Comparison of ENCODE assay signal across 8 cellular contexts in the genomic region with DNA sequence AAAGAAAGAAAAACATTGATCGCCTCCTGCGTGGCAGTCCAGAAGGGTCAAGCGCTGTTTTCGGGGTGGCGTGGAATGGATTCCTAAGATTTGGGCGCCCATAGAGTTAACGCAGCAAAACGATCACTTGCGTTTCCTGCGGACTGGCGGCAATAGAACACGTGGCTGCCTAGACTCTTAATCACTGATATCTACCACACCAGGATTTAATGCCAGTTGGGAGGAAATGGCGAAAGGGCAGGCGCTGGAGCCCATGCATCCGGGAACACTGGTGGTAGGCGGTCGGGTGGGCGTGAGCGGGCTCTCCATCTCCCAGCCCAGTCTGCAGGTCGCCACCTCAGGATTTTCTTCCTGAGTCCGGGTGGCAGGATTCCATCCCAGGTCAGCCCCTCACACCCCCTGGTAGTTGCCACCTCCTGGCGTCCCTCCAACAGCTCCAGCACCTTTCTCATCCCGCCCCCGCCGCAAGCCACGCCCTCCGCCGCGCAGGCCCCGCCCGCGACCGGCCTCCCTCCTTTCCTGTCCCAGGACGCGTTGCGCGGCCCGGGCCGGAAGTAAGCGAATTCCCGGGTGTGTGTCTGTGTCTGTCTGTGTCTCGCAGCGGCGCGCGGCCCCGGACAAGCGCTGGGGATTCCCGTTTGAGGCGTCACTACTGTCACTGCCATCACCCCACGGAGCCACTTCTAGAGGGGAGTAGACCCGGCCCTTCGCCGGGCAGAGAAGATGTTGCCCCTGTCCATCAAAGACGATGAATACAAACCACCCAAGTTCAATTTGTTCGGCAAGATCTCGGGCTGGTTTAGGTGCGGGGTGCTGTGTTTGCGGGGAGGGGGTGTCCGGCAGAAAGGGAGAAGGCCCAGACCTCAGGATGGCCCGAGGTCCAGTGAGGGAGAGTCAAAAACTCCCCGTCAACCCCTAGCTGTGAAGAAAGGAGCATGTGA. TPM values are rescaled to one million over a fixed set of nuclear protein-coding genes. Genes with fewer than 3 reads are reported as not detected.
DNase-seq lines count a peak whose midpoint lies in the region; ATAC-seq, FAIRE-seq and TF ChIP-seq lines count a peak whose summit lies in the region.

A gene with protein sequence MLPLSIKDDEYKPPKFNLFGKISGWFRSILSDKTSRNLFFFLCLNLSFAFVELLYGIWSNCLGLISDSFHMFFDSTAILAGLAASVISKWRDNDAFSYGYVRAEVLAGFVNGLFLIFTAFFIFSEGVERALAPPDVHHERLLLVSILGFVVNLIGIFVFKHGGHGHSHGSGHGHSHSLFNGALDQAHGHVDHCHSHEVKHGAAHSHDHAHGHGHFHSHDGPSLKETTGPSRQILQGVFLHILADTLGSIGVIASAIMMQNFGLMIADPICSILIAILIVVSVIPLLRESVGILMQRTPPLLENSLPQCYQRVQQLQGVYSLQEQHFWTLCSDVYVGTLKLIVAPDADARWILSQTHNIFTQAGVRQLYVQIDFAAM (plus strand): TSS at position 551 of the 941 bp plus-strand sequence. CDS start 173 bp downstream, at position 724.

- CTCF ChIA-PET in HepG2 (lab: Yijun Ruan, JAX; ENCODE audit: low intra/inter-chr PET ratio, low total read pairs), result no interaction called here

- H3K9me3 ChIP-seq in HepG2 (ENCODE audit: low read length), result peaks cover 4% of the 10 kb centered on the region; the same call in 1 of the 2 replicates

- peaks cover 44% of the 10 kb centered on the region for H3K4me1 ChIP-seq in HepG2 (ENCODE audit: insufficient read depth, low read length)

- peak within 1 kb of the TSS; percentile 87 for H3K27ac ChIP-seq in HepG2 (ENCODE audit: extremely low read length, insufficient read depth, low read length)

- TF ChIP-seq POLR2A in HepG2 (IDR thresholded peaks at IDR 0.05; ENCODE audit: insufficient read depth in 1 of 2, low read depth in 2 of 2, low read length in 2 of 2), result peak in 1 of 2 experiments; percentile 76; a peak in 3 of 4 replicates

- ATAC-seq in GM19395 (IDR thresholded peaks at IDR 0.05; ENCODE audit: unreplicated experiment) (peak; percentile 71), HG03558 (IDR thresholded peaks at IDR 0.05; ENCODE audit: extremely low read depth, unreplicated experiment) (peak; percentile 67), HepG2 (peak; percentile 92)

- no peak for TF ChIP-seq RAD21 in HepG2 (CRISPR knock-in tag; IDR thresholded peaks at IDR 0.05)

- H3K4me3 ChIP-seq in HepG2 (replicated peaks in 1 of 3; ENCODE audit: insufficient read depth in 1 of 3, low read depth in 2 of 3, low read length in 3 of 3), result peak within 1 kb of the TSS; percentile 81 to 97 (median 96)

- WGBS in HepG2 (ENCODE audit: low lambda C conversion rate), result under 1% methylated on average over 35 of the region's 62 CpGs

- H3K79me2 ChIP-seq in HepG2 (ENCODE audit: insufficient read depth, low read length), result peaks cover 38% of the 10 kb centered on the region

- no peak for FAIRE-seq in HepG2 (lab: Jason Lieb, UNC)

- no peaks in the 10 kb centered on the region; the same call in 1 of the 2 replicates for H4K20me1 ChIP-seq in HepG2 (ENCODE audit: insufficient read depth, low read length)

- TF ChIP-seq CTCF in HepG2 (CRISPR knock-in tag; IDR thresholded peaks at IDR 0.05), result no peak

- peaks cover 2 to 7% of the 10 kb centered on the region in 2 experiments; a peak in 3 of 5 replicates for H3K36me3 ChIP-seq in HepG2 (replicated peaks in 1 of 2; ENCODE audit: control insufficient read depth in 1 of 2, insufficient read depth in 2 of 2, low read length in 2 of 2)

- BruUV-seq in HepG2 (replicated peaks; lab: Mats Ljungman, UMichigan), result no TSS peak

- no peaks in the 10 kb centered on the region; a peak in 1 of 5 replicates for H3K27me3 ChIP-seq in HepG2 (ENCODE audit: control insufficient read depth in 1 of 2, insufficient read depth in 2 of 2, low read length in 2 of 2)

- peak within 1 kb of the TSS; percentile 95 for H3K9ac ChIP-seq in HepG2 (ENCODE audit: insufficient read depth, low read depth, low read length)

- peak within 1 kb of the TSS; percentile 92 for H3K4me2 ChIP-seq in HepG2 (ENCODE audit: low read depth, low read length)

- POLR2A ChIA-PET in HepG2 (lab: Yijun Ruan, JAX), result interaction anchor here (1.0 to 2.9 kb wide), 5 partner anchors 8 to 926 kb away, joined by 3 to 14 read pairs (median 4); a partner anchor contains a TSS

- intact Hi-C loops in HepG2 (cut with micrococcal nuclease; ENCODE audit: unreplicated experiment), result loop anchor here (10.0 kb wide), 1 partner anchor 541 kb away; a partner anchor contains a TSS

- peak within 1 kb of the TSS; percentile 69 for H2AFZ ChIP-seq in HepG2 (ENCODE audit: low read length)

- DNase-seq in CD1c-positive myeloid dendritic cell (ENCODE audit: extremely low spot score) (peak; percentile 94), NCI-H774 (lab: John Stamatoyannopoulos, UW) (peak; percentile 87), dermis blood vessel endothelial cell (peak; percentile 93), HepG2 (ENCODE audit: low spot score) (peak; percentile 84)
- peak; percentile 99 for DNase-seq in activated CD4-positive, alpha-beta T cell treated with anti-CD3 and anti-CD28 coated beads, Interleukin-2, amount 50 U/mL, for 48 hours
- peak; percentile 98 to 99 for DNase-seq in stimulated activated CD4-positive, alpha-beta T cell treated with anti-CD3 and anti-CD28 coated beads, Interleukin-2, amount 100 ng/mL, for 48 hours

- in situ Hi-C loops in HepG2 (cut with HindIII; ENCODE audit: extremely low pct_ligation_motif_present, low pct_unique_long_range_greater_than_20kb), result no loop called here

- peak; percentile 23 to 34; a peak in 1 of 4 replicates for TF ChIP-seq EP300 in HepG2 (IDR thresholded peaks at IDR 0.05; ENCODE audit: low read depth in 2 of 2, low read length in 2 of 2)
- TF ChIP-seq EP300 in HepG2 (CRISPR knock-in tag; IDR thresholded peaks at IDR 0.05; ENCODE audit: borderline replicate concordance), result no peak

TF ChIP-seq in HepG2, 621 proteins besides CTCF, POLR2A, EP300 and RAD21 (continues in another document):
- TF ChIP-seq SIX1 (CRISPR knock-in tag; IDR thresholded peaks at IDR 0.05; ENCODE audit: borderline replicate concordance) (no peak), ZNF274 (CRISPR knock-in tag; IDR thresholded peaks at IDR 0.05) (no peak; the same call in none of the 2 replicates), ZNF777 (CRISPR knock-in tag; IDR thresholded peaks at IDR 0.05) (0 out of 2 replicates have a peak, but pooled peaks have one; percentile 8), SP1 (IDR thresholded peaks at IDR 0.05) (no peak), SP1 (CRISPR knock-in tag; IDR thresholded peaks at IDR 0.05) (peak; percentile 73), CREB1 (IDR thresholded peaks at IDR 0.05) (peak; percentile 22; the same call in 1 of the 2 replicates), CREB1 (CRISPR knock-in tag; IDR thresholded peaks at IDR 0.05) (no peak; the same call in 1 of the 2 replicates)
- TF ChIP-seq, protein P1, sequence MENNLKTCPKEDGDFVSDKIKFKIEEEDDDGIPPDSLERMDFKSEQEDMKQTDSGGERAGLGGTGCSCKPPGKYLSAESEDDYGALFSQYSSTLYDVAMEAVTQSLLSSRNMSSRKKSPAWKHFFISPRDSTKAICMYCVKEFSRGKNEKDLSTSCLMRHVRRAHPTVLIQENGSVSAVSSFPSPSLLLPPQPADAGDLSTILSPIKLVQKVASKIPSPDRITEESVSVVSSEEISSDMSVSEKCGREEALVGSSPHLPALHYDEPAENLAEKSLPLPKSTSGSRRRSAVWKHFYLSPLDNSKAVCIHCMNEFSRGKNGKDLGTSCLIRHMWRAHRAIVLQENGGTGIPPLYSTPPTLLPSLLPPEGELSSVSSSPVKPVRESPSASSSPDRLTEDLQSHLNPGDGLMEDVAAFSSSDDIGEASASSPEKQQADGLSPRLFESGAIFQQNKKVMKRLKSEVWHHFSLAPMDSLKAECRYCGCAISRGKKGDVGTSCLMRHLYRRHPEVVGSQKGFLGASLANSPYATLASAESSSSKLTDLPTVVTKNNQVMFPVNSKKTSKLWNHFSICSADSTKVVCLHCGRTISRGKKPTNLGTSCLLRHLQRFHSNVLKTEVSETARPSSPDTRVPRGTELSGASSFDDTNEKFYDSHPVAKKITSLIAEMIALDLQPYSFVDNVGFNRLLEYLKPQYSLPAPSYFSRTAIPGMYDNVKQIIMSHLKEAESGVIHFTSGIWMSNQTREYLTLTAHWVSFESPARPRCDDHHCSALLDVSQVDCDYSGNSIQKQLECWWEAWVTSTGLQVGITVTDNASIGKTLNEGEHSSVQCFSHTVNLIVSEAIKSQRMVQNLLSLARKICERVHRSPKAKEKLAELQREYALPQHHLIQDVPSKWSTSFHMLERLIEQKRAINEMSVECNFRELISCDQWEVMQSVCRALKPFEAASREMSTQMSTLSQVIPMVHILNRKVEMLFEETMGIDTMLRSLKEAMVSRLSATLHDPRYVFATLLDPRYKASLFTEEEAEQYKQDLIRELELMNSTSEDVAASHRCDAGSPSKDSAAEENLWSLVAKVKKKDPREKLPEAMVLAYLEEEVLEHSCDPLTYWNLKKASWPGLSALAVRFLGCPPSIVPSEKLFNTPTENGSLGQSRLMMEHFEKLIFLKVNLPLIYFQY (CRISPR knock-in tag; IDR thresholded peaks at IDR 0.05; ENCODE audit: borderline replicate concordance), result no peak

RNA-seq across cellular contexts. Expression of the gene that starts here (rescaled TPM):
- 43.1 and 43.7 TPM in 2 replicates for total RNA-seq in dermis blood vessel endothelial cell
- 27.4 and 40.8 TPM in 2 replicates for total RNA-seq in HepG2 (2016; rRNA removed; fragmentation: Illumina TruSeq; extraction: Trizol)
- total RNA-seq in HepG2 (2016; cell fraction: cytosol; rRNA removed; fragmentation: Illumina TruSeq; extraction: Trizol; ENCODE audit: low read depth), result 13.4 and 16.0 TPM in 2 replicates
- 25.9 and 40.2 TPM in 2 replicates for total RNA-seq in HepG2 (2016; cell fraction: insoluble cytoplasmic fraction; rRNA removed; fragmentation: Illumina TruSeq; extraction: Trizol)
- 8.9 and 10.3 TPM in 2 replicates for total RNA-seq in HepG2 (2016; cell fraction: membrane; rRNA removed; fragmentation: Illumina TruSeq; extraction: Trizol)
- 46.2 and 56.7 TPM in 2 replicates for total RNA-seq in HepG2 (2016; cell fraction: nucleus; rRNA removed; fragmentation: Illumina TruSeq; extraction: Trizol)
- 8.3 and 8.9 TPM in 2 replicates for polyA plus RNA-seq in HepG2 (2011; rRNA removed)
- polyA plus RNA-seq in HepG2 (2011; cell fraction: cytosol; rRNA removed), result 3.4 and 6.7 TPM in 2 replicates
- 6.1 and 9.3 TPM in 2 replicates for polyA plus RNA-seq in HepG2 (2011; cell fraction: nucleus; rRNA removed)
- polyA plus RNA-seq in HepG2 (2012), result 6.4 and 6.7 TPM in 2 replicates
- polyA plus RNA-seq in HepG2 (2016; cell fraction: cytosol; fragmentation: Illumina TruSeq; extraction: Trizol; ENCODE audit: low read depth), result 0.55 and 0.59 TPM in 2 replicates
- 8.2 and 8.3 TPM in 2 replicates for polyA plus RNA-seq in HepG2 (2016; cell fraction: insoluble cytoplasmic fraction; fragmentation: Illumina TruSeq; extraction: Trizol; ENCODE audit: low read depth)
- 1.1 and 1.5 TPM in 2 replicates for polyA plus RNA-seq in HepG2 (2016; cell fraction: membrane; fragmentation: Illumina TruSeq; extraction: Trizol; ENCODE audit: low read depth)
- 22.6 and 23.4 TPM in 2 replicates for polyA plus RNA-seq in HepG2 (2016; cell fraction: nucleus; fragmentation: Illumina TruSeq; extraction: Trizol; ENCODE audit: insufficient read depth, low read depth)
- polyA minus RNA-seq in HepG2 (2011; rRNA and poly(A)+ RNA removed; ENCODE audit: low replicate concordance), result 19.9 and 29.7 TPM in 2 replicates
- polyA minus RNA-seq in HepG2 (2011; cell fraction: cytosol; rRNA and poly(A)+ RNA removed), result 16.4 and 22.7 TPM in 2 replicates
- 19.2 and 20.5 TPM in 2 replicates for polyA minus RNA-seq in HepG2 (2011; cell fraction: nucleus; rRNA and poly(A)+ RNA removed)

Comparison
In these comparisons a context has a peak if more than half of its experiments do, and no peak if none do; other contexts are left out.
1. Peak in every context shown above with its lines: DNase-seq, ATAC-seq, H3K4me3 ChIP-seq and H3K27ac ChIP-seq.